Comparison of ENCODE assay signal across 9 cellular contexts in genomic region chrX:21975827-21976226, GRCh38. TPM values are rescaled to one million over a fixed set of nuclear protein-coding genes. Genes with fewer than 3 reads are reported as not detected.
A peak's percentile ranks its signal among the peaks of the same experiment; 100 is the strongest.
DNase-seq lines count a peak whose midpoint lies in the region; ATAC-seq and TF ChIP-seq lines count a peak whose summit lies in the region.
"Had no signal": no experiment of that assay in that cellular context is flagged by ENCODE, and none has a peak within 500 bp of the region (broad histone marks: within the 10 kb centered on the region; RNA-seq: fewer than 3 reads in every experiment).

No MANE protein-coding gene starts in this region.

- H3K36me3 ChIP-seq in left ventricle myocardium inferior (peaks cover 14% of the 10 kb centered on the region), liver (ENCODE audit: control insufficient read depth in 4 of 4, insufficient read depth in 3 of 4, low read depth in 1 of 4, low read length in 3 of 4) (peaks cover 0 to 4% (median 0%) of the 10 kb centered on the region in 4 donors)

- H3K9ac ChIP-seq in liver (ENCODE audit: low read depth in 1 of 2, low read length in 2 of 2), result no peak overlapping the region

- no peaks in the 10 kb centered on the region for H3K9me3 ChIP-seq in left ventricle myocardium inferior (replicated peaks)
- no peaks in the 10 kb centered on the region for H3K9me3 ChIP-seq in right cardiac atrium (ENCODE audit: control insufficient read depth, low read length)
- H3K9me3 ChIP-seq in liver (ENCODE audit: control insufficient read depth in 4 of 4, low read length in 3 of 4), result no peaks in the 10 kb centered on the region
- H3K9me3 ChIP-seq: MG63 had no signal

- H3K27ac ChIP-seq in left ventricle myocardium inferior (replicated peaks), result no peak overlapping the region
- H3K27ac ChIP-seq in right cardiac atrium (ENCODE audit: low read length), result no peak overlapping the region
- no peak overlapping the region for H3K27ac ChIP-seq in liver (ENCODE audit: low read depth in 1 of 2, low read length in 2 of 2)

- peak; percentile 33 for TF ChIP-seq CTCF in left ventricle myocardium inferior (IDR thresholded peaks at IDR 0.05; ENCODE audit: borderline replicate concordance)
- TF ChIP-seq CTCF in liver (IDR thresholded peaks at IDR 0.05; ENCODE audit: low read depth, low read length, missing input control), result no peak

- H3K4me1 ChIP-seq in left ventricle myocardium inferior, result peaks cover 5% of the 10 kb centered on the region
- H3K4me1 ChIP-seq in right cardiac atrium (ENCODE audit: control insufficient read depth, insufficient read depth, low read length), result no peaks in the 10 kb centered on the region
- H3K4me1 ChIP-seq in liver (ENCODE audit: control insufficient read depth in 4 of 4, insufficient read depth in 4 of 4, low read length in 3 of 4), result peaks cover 0 to 3% (median 1%) of the 10 kb centered on the region in 4 donors

- intact Hi-C loops in left ventricle myocardium inferior (cut with micrococcal nuclease) (no loop called here), right cardiac atrium (cut with DNase I) (no loop called here)

- TF ChIP-seq RAD21 in liver (IDR thresholded peaks at IDR 0.05), result peak; percentile 55 to 63

- WGBS in right cardiac atrium, result 47% methylated on average over 6 of the region's 6 CpGs
- 70% methylated on average over 6 of the region's 6 CpGs for WGBS in liver

- H3K4me3 ChIP-seq in left ventricle myocardium inferior (no peak overlapping the region), right cardiac atrium (ENCODE audit: low read length) (no peak overlapping the region), liver (ENCODE audit: low read depth in 1 of 3, low read length in 3 of 3) (no peak overlapping the region)
- H3K4me3 ChIP-seq: MG63 had no signal

- DNase-seq in left ventricle myocardium inferior, result no peak
- DNase-seq in right cardiac atrium, result no peak
- peak; percentile 7 for DNase-seq in brain pericyte (ENCODE audit: low read depth, low spot score)
- no peak for DNase-seq in KG1 (lab: John Stamatoyannopoulos, UW)
- no peak for DNase-seq in HT-29 (ENCODE audit: low spot score)
- DNase-seq: MG63 had no signal

- no peaks in the 10 kb centered on the region for H3K27me3 ChIP-seq in left ventricle myocardium inferior (ENCODE audit: low read depth)
- no peaks in the 10 kb centered on the region for H3K27me3 ChIP-seq in right cardiac atrium (ENCODE audit: control insufficient read depth, insufficient read depth)
- H3K27me3 ChIP-seq in liver (ENCODE audit: control insufficient read depth in 4 of 4, insufficient read depth in 4 of 4, low read length in 3 of 4), result peaks cover 0 to 2% (median 0%) of the 10 kb centered on the region in 4 donors
- H3K27me3 ChIP-seq: MG63 had no signal

- ATAC-seq in right cardiac atrium (no peak), GM19397 (IDR thresholded peaks at IDR 0.05; ENCODE audit: unreplicated experiment) (no peak), HG02678 (IDR thresholded peaks at IDR 0.05; ENCODE audit: unreplicated experiment) (no peak)

TF ChIP-seq in liver, 16 proteins besides CTCF, POLR2A, EP300 and RAD21:
- TF ChIP-seq MAX (IDR thresholded peaks at IDR 0.05) (no peak), YY1 (IDR thresholded peaks at IDR 0.05) (no peak), TAF1 (conservative IDR thresholded peaks at IDR 0.05) (no peak), FOXA1 (IDR thresholded peaks at IDR 0.05) (no peak), RXRA (IDR thresholded peaks at IDR 0.05) (no peak), EGR1 (IDR thresholded peaks at IDR 0.05; ENCODE audit: low read depth in 2 of 2) (no peak), ATF3 (IDR thresholded peaks at IDR 0.05) (no peak), JUND (IDR thresholded peaks at IDR 0.05) (no peak), SP1 (IDR thresholded peaks at IDR 0.05) (no peak), FOXA2 (IDR thresholded peaks at IDR 0.05) (no peak), HNF4A (conservative IDR thresholded peaks at IDR 0.05) (no peak), GABPA (IDR thresholded peaks at IDR 0.05 in 1 of 2, conservative IDR thresholded peaks at IDR 0.05 in 1 of 2) (no peak), REST (IDR thresholded peaks at IDR 0.05) (no peak), NR2F2 (IDR thresholded peaks at IDR 0.05) (no peak), ZBTB33 (IDR thresholded peaks at IDR 0.05) (no peak), HNF4G (IDR thresholded peaks at IDR 0.05) (no peak)
TF ChIP-seq in liver: peak in this region for 0.

RNA-seq across cellular contexts. Expression of gene SMS, which starts 35.3 kb away (rescaled TPM):
- total RNA-seq in left ventricle myocardium inferior (46.8 TPM), right cardiac atrium (10 to 100 TPM; 51.8 to 62.8 (median 55.9) TPM), liver (10 to 100 TPM; 13.9 to 41.0 TPM)
- polyA plus RNA-seq in right cardiac atrium (44.7 TPM), liver (10 to 100 TPM; 17.0 to 18.5 TPM)
- total RNA-seq in HT-29 (2014; rRNA removed; shearing (Covaris generic)), result 134 and 173 TPM in 2 replicates

RNA-seq across cellular contexts. Expression of gene PHEX, which starts 56.3 kb away (rescaled TPM):
- total RNA-seq in left ventricle myocardium inferior, result 0.03 TPM
- under 1 TPM in 2 of 4 donors, not detected in 2; 0.08 to 0.29 TPM for total RNA-seq in right cardiac atrium
- polyA plus RNA-seq in right cardiac atrium, result 0.02 TPM
- under 1 TPM; 0.08 to 0.14 TPM for total RNA-seq in liver
- under 1 TPM in 1 of 2 donors, not detected in 1; 0.01 TPM for polyA plus RNA-seq in liver
- total RNA-seq in HT-29 (2014; rRNA removed; shearing (Covaris generic)), result 0.10 and 0.18 TPM in 2 replicates
